In genomic region chr10:70886921-70887665, GRCh38 we compare ENCODE assay signal across 1 cellular context.
TF ChIP-seq lines count a peak whose summit lies in the region.

No MANE protein-coding gene starts in this region.

TF ChIP-seq in HEK293T, 16 proteins besides CTCF, POLR2A, EP300 and RAD21 (continued from another document):
- no peak for TF ChIP-seq PKNOX1 (IDR thresholded peaks at IDR 0.05)
